Comparison of ENCODE assay signal across 34 cellular contexts in the genomic region with DNA sequence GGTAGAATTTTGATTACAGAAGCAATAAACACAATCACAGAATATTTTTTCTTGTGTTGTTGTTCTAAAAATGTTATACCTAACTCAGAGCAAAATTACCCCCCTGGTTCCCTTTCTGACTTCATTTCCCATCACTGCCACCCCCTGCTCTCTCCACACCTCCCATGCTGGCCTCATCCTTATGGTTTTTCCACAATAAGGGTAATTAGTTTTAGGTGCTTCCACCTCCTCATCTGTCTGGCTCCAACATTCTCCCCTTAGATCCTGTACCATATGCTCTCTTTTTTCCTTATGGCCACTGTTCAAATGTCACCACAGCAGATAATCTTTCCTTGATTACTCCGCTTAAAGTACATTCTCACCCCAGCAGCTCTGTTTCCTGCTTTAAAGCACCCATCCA.
"Had no signal": no experiment of that assay in that cellular context is flagged by ENCODE, and none has a peak within 500 bp of the region (broad histone marks: within the 10 kb centered on the region; RNA-seq: fewer than 3 reads in every experiment).

No MANE protein-coding gene starts in this region.

- H3K27me3 ChIP-seq: gastroesophageal sphincter, pancreas, sigmoid colon, thyroid gland, upper lobe of left lung, vagina had no signal

- H3K27ac ChIP-seq: gastroesophageal sphincter, pancreas, prostate gland, sigmoid colon, thyroid gland, upper lobe of left lung, vagina had no signal

- H3K36me3 Mint-ChIP-seq: activated CD8-positive, alpha-beta memory T cell treated with anti-CD3 and anti-CD28 coated beads, Interleukin-2, amount 10 ng/mL, durations not matched to agents 7 days and 5 days; activated naive CD4-positive, alpha-beta T cell treated with anti-CD3 and anti-CD28 coated beads, Interleukin-2, amount 50 U/mL, for 24 hours; immature natural killer cell; mesothelial cell of epicardium; naive B cell; stimulated activated memory B cell treated with anti-CD40 and anti-IgM and Interleukin-4, amounts not matched to agents 10 μg/mL and 1 μg/mL and 100 μg/mL, for 72 hours; WTC11 had no signal

- H3K9me3 ChIP-seq: gastroesophageal sphincter, pancreas, prostate gland, sigmoid colon, thyroid gland, upper lobe of left lung, vagina had no signal

- H3K36me3 ChIP-seq: gastroesophageal sphincter, pancreas, prostate gland, sigmoid colon, thyroid gland, upper lobe of left lung, vagina had no signal

- H3K4me1 ChIP-seq: gastroesophageal sphincter, pancreas, prostate gland, sigmoid colon, thyroid gland, upper lobe of left lung, vagina had no signal

- H3K4me3 Mint-ChIP-seq: activated CD4-positive, alpha-beta T cell treated with anti-CD3 and anti-CD28 coated beads for 36 hours; activated CD8-positive, alpha-beta memory T cell treated with anti-CD3 and anti-CD28 coated beads, Interleukin-2, amount 10 ng/mL, durations not matched to agents 7 days and 5 days; activated CD8-positive, alpha-beta T cell treated with anti-CD3 and anti-CD28 coated beads, Interleukin-2, amount 10 ng/mL, durations not matched to agents 7 days and 5 days; activated naive CD4-positive, alpha-beta T cell treated with anti-CD3 and anti-CD28 coated beads, Interleukin-2, amount 50 U/mL, for 24 hours; activated naive CD8-positive, alpha-beta T cell treated with anti-CD3 and anti-CD28 coated beads, Interleukin-2, amount 50 U/mL, for 24 hours; effector memory CD8-positive, alpha-beta T cell; immature natural killer cell; mesothelial cell of epicardium; naive B cell; nephron progenitor cell; stimulated activated memory B cell treated with anti-CD40 and anti-IgM and Interleukin-4, amounts not matched to agents 10 μg/mL and 1 μg/mL and 100 μg/mL, for 72 hours; stimulated activated naive CD8-positive, alpha-beta T cell treated with anti-CD3 and anti-CD28 coated beads, Interleukin-15, amount 100 ng/mL, for 72 hours; WTC11 had no signal

- H3K9me3 Mint-ChIP-seq: activated naive CD4-positive, alpha-beta T cell treated with anti-CD3 and anti-CD28 coated beads, Interleukin-2, amount 50 U/mL, for 24 hours; activated naive CD8-positive, alpha-beta T cell treated with anti-CD3 and anti-CD28 coated beads, Interleukin-2, amount 50 U/mL, for 24 hours; activated T-helper 2 cell treated with anti-CD3 and anti-CD28 coated beads, Interferon-gamma antibody, Interleukin-2, Interleukin-4, amounts not matched to agents 10 μg/mL and 5 μg/mL and 100 μg/mL, durations not matched to agents 14 hours and 24 hours and 36 hours; mesothelial cell of epicardium; naive B cell; nephron progenitor cell; stimulated activated memory B cell treated with anti-CD40 and anti-IgM and Interleukin-4, amounts not matched to agents 10 μg/mL and 1 μg/mL and 100 μg/mL, for 72 hours; stimulated activated naive CD8-positive, alpha-beta T cell treated with anti-CD3 and anti-CD28 coated beads, Interleukin-15, amount 100 ng/mL, for 72 hours; WTC11 had no signal

- H3K4me3 ChIP-seq: gastroesophageal sphincter, pancreas, prostate gland, sigmoid colon, thyroid gland, upper lobe of left lung, vagina had no signal

- H3K27ac Mint-ChIP-seq: activated CD4-positive, alpha-beta T cell treated with anti-CD3 and anti-CD28 coated beads for 36 hours; activated CD8-positive, alpha-beta memory T cell treated with anti-CD3 and anti-CD28 coated beads, Interleukin-2, amount 10 ng/mL, durations not matched to agents 7 days and 5 days; activated CD8-positive, alpha-beta T cell treated with anti-CD3 and anti-CD28 coated beads, Interleukin-2, amount 10 ng/mL, durations not matched to agents 7 days and 5 days; activated naive CD4-positive, alpha-beta T cell treated with anti-CD3 and anti-CD28 coated beads, Interleukin-2, amount 50 U/mL, for 24 hours; activated naive CD8-positive, alpha-beta T cell treated with anti-CD3 and anti-CD28 coated beads, Interleukin-2, amount 50 U/mL, for 24 hours; activated T-helper 2 cell treated with anti-CD3 and anti-CD28 coated beads, Interferon-gamma antibody, Interleukin-2, Interleukin-4, amounts not matched to agents 10 μg/mL and 5 μg/mL and 100 μg/mL, durations not matched to agents 14 hours and 24 hours and 36 hours; effector memory CD8-positive, alpha-beta T cell; immature natural killer cell; mesothelial cell of epicardium; naive B cell; nephron progenitor cell; stimulated activated memory B cell treated with anti-CD40 and anti-IgM and Interleukin-4, amounts not matched to agents 10 μg/mL and 1 μg/mL and 100 μg/mL, for 72 hours; WTC11 had no signal

- DNase-seq: activated CD4-positive, alpha-beta T cell treated with anti-CD3 and anti-CD28 coated beads for 36 hours; activated CD8-positive, alpha-beta memory T cell treated with anti-CD3 and anti-CD28 coated beads, Interleukin-2, amount 10 ng/mL, durations not matched to agents 7 days and 5 days; activated CD8-positive, alpha-beta T cell treated with anti-CD3 and anti-CD28 coated beads, Interleukin-2, amount 10 ng/mL, durations not matched to agents 7 days and 5 days; activated naive CD8-positive, alpha-beta T cell treated with anti-CD3 and anti-CD28 coated beads, Interleukin-2, amount 50 U/mL, for 24 hours; activated T-cell treated with anti-CD3 and anti-CD28 coated beads, Interleukin-2, amount 50 U/mL, for 48 hours; amygdala; caudate nucleus; cortex of kidney; effector memory CD8-positive, alpha-beta T cell; head of caudate nucleus; hippocampal formation; immature natural killer cell; kidney; naive B cell; nephron progenitor cell; nucleus accumbens; pancreas; retina; sigmoid colon; small intestine; stimulated activated CD4-positive, alpha-beta T cell treated with anti-CD3 and anti-CD28 coated beads, Interleukin-4, amount 100 ng/mL, for 4 hours; stimulated activated CD8-positive, alpha-beta memory T cell treated with anti-CD3 and anti-CD28 coated beads, Interleukin-4, amount 100 ng/mL, for 48 hours; stimulated activated naive CD8-positive, alpha-beta T cell treated with anti-CD3 and anti-CD28 coated beads, Interleukin-15, amount 100 ng/mL, for 72 hours; T1000; thyroid gland; upper lobe of left lung had no signal

- H3K27me3 Mint-ChIP-seq: activated CD4-positive, alpha-beta T cell treated with anti-CD3 and anti-CD28 coated beads for 36 hours; activated CD8-positive, alpha-beta memory T cell treated with anti-CD3 and anti-CD28 coated beads, Interleukin-2, amount 10 ng/mL, durations not matched to agents 7 days and 5 days; activated naive CD4-positive, alpha-beta T cell treated with anti-CD3 and anti-CD28 coated beads, Interleukin-2, amount 50 U/mL, for 24 hours; activated naive CD8-positive, alpha-beta T cell treated with anti-CD3 and anti-CD28 coated beads, Interleukin-2, amount 50 U/mL, for 24 hours; effector memory CD8-positive, alpha-beta T cell; stimulated activated memory B cell treated with anti-CD40 and anti-IgM and Interleukin-4, amounts not matched to agents 10 μg/mL and 1 μg/mL and 100 μg/mL, for 72 hours; stimulated activated naive CD8-positive, alpha-beta T cell treated with anti-CD3 and anti-CD28 coated beads, Interleukin-15, amount 100 ng/mL, for 72 hours had no signal

- H3K4me1 Mint-ChIP-seq: activated CD4-positive, alpha-beta T cell treated with anti-CD3 and anti-CD28 coated beads for 36 hours; activated CD8-positive, alpha-beta memory T cell treated with anti-CD3 and anti-CD28 coated beads, Interleukin-2, amount 10 ng/mL, durations not matched to agents 7 days and 5 days; activated naive CD4-positive, alpha-beta T cell treated with anti-CD3 and anti-CD28 coated beads, Interleukin-2, amount 50 U/mL, for 24 hours; activated naive CD8-positive, alpha-beta T cell treated with anti-CD3 and anti-CD28 coated beads, Interleukin-2, amount 50 U/mL, for 24 hours; immature natural killer cell; mesothelial cell of epicardium; naive B cell; stimulated activated memory B cell treated with anti-CD40 and anti-IgM and Interleukin-4, amounts not matched to agents 10 μg/mL and 1 μg/mL and 100 μg/mL, for 72 hours; stimulated activated naive CD8-positive, alpha-beta T cell treated with anti-CD3 and anti-CD28 coated beads, Interleukin-15, amount 100 ng/mL, for 72 hours had no signal

- ATAC-seq: activated CD4-positive, alpha-beta T cell treated with anti-CD3 and anti-CD28 coated beads for 36 hours; activated CD8-positive, alpha-beta memory T cell treated with anti-CD3 and anti-CD28 coated beads, Interleukin-2, amount 10 ng/mL, durations not matched to agents 7 days and 5 days; activated CD8-positive, alpha-beta T cell treated with anti-CD3 and anti-CD28 coated beads, Interleukin-2, amount 10 ng/mL, durations not matched to agents 7 days and 5 days; activated naive CD8-positive, alpha-beta T cell treated with anti-CD3 and anti-CD28 coated beads, Interleukin-2, amount 50 U/mL, for 24 hours; effector memory CD8-positive, alpha-beta T cell; gastroesophageal sphincter; pancreas; stimulated activated memory B cell treated with anti-CD40 and anti-IgM and Interleukin-4, amounts not matched to agents 10 μg/mL and 1 μg/mL and 100 μg/mL, for 72 hours; stimulated activated naive CD8-positive, alpha-beta T cell treated with anti-CD3 and anti-CD28 coated beads, Interleukin-15, amount 100 ng/mL, for 72 hours; WTC11 had no signal
